14 cellular contexts compared by ENCODE assay signal in the genomic region with DNA sequence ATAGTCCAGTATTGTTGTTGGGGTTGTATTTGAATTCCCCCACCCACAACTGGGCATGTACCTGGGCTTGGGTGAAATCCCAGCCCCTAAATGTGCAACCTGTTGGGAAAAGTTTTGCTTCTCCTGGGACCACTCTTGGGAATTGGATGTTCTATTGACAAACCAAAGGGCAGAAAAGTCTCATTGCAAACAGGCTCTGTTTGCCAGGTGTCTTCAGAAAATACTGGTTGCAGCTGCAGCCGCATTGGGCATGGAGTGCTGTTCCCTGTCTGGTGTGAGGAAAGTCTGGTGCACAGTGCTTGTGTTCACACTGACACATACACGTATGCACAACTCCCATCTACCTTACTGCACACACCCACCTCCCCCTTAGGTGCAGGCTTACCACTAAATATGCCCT.
"Had no signal": no experiment of that assay in that cellular context is flagged by ENCODE, and none has a peak within 500 bp of the region (broad histone marks: within the 10 kb centered on the region; RNA-seq: fewer than 3 reads in every experiment).

No MANE protein-coding gene starts in this region.

- H3K9me3 Mint-ChIP-seq: activated CD4-positive, alpha-beta memory T cell treated with anti-CD3 and anti-CD28 coated beads for 36 hours; activated naive CD4-positive, alpha-beta T cell treated with anti-CD3 and anti-CD28 coated beads, Interleukin-2, amount 10 ng/mL, durations not matched to agents 7 days and 5 days; naive thymus-derived CD8-positive, alpha-beta T cell had no signal

- ATAC-seq: activated CD8-positive, alpha-beta memory T cell treated with anti-CD3 and anti-CD28 coated beads, Interleukin-2, amount 10 ng/mL, durations not matched to agents 7 days and 5 days; left colon; naive thymus-derived CD8-positive, alpha-beta T cell had no signal

- H3K27me3 Mint-ChIP-seq: activated CD8-positive, alpha-beta memory T cell treated with anti-CD3 and anti-CD28 coated beads, Interleukin-2, amount 10 ng/mL, durations not matched to agents 7 days and 5 days had no signal

- H3K9me3 ChIP-seq: ascending aorta, stomach, thoracic aorta had no signal

- H3K27ac ChIP-seq: ascending aorta, cardiac muscle cell, skin epidermis, stomach, thoracic aorta had no signal

- H3K36me3 Mint-ChIP-seq: activated CD4-positive, alpha-beta memory T cell treated with anti-CD3 and anti-CD28 coated beads for 36 hours; activated CD8-positive, alpha-beta memory T cell treated with anti-CD3 and anti-CD28 coated beads, Interleukin-2, amount 10 ng/mL, durations not matched to agents 7 days and 5 days; activated naive CD4-positive, alpha-beta T cell treated with anti-CD3 and anti-CD28 coated beads, Interleukin-2, amount 10 ng/mL, durations not matched to agents 7 days and 5 days; naive thymus-derived CD8-positive, alpha-beta T cell had no signal

- DNase-seq: activated CD4-positive, alpha-beta memory T cell treated with anti-CD3 and anti-CD28 coated beads for 36 hours; activated CD8-positive, alpha-beta memory T cell treated with anti-CD3 and anti-CD28 coated beads, Interleukin-2, amount 10 ng/mL, durations not matched to agents 7 days and 5 days; activated naive CD4-positive, alpha-beta T cell treated with anti-CD3 and anti-CD28 coated beads, Interleukin-2, amount 10 ng/mL, durations not matched to agents 7 days and 5 days; activated T-cell treated with anti-CD3 and anti-CD28 coated beads, Interleukin-2, amount 50 U/mL, for 1 hour; head of caudate nucleus; left colon; nucleus accumbens; stomach; T-helper 9 cell had no signal

- H3K4me1 ChIP-seq: ascending aorta had no signal

- H3K4me3 Mint-ChIP-seq: activated CD4-positive, alpha-beta memory T cell treated with anti-CD3 and anti-CD28 coated beads for 36 hours; activated CD8-positive, alpha-beta memory T cell treated with anti-CD3 and anti-CD28 coated beads, Interleukin-2, amount 10 ng/mL, durations not matched to agents 7 days and 5 days; activated naive CD4-positive, alpha-beta T cell treated with anti-CD3 and anti-CD28 coated beads, Interleukin-2, amount 10 ng/mL, durations not matched to agents 7 days and 5 days had no signal

- H3K4me1 Mint-ChIP-seq: activated CD8-positive, alpha-beta memory T cell treated with anti-CD3 and anti-CD28 coated beads, Interleukin-2, amount 10 ng/mL, durations not matched to agents 7 days and 5 days; naive thymus-derived CD8-positive, alpha-beta T cell had no signal

- H3K4me3 ChIP-seq: ascending aorta, cardiac muscle cell, skin epidermis, stomach, thoracic aorta had no signal

- H3K27me3 ChIP-seq: ascending aorta, cardiac muscle cell, stomach had no signal

- H3K27ac Mint-ChIP-seq: activated CD4-positive, alpha-beta memory T cell treated with anti-CD3 and anti-CD28 coated beads for 36 hours; activated CD8-positive, alpha-beta memory T cell treated with anti-CD3 and anti-CD28 coated beads, Interleukin-2, amount 10 ng/mL, durations not matched to agents 7 days and 5 days; activated naive CD4-positive, alpha-beta T cell treated with anti-CD3 and anti-CD28 coated beads, Interleukin-2, amount 10 ng/mL, durations not matched to agents 7 days and 5 days had no signal

- H3K36me3 ChIP-seq: ascending aorta, cardiac muscle cell, stomach, thoracic aorta had no signal
